In the genomic region with DNA sequence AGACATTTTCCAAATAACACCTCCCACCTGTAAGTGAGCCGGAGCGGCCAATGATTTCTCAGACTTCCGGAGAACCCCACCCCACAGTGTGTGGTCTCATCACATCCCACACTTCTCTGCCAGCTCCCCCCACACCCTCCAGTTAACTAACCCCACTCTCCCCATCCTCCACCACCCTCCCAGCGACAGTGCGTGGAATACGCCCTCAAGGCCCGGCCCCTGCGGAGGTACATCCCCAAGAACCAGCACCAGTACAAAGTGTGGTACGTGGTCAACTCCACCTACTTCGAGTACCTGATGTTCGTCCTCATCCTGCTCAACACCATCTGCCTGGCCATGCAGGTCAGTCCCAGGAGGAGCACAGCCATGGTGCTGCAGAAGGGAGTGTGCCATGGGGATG, we compare ENCODE assay signal across 25 cellular contexts.
"Had no signal": no experiment of that assay in that cellular context is flagged by ENCODE, and none has a peak within 500 bp of the region (broad histone marks: within the 10 kb centered on the region; RNA-seq: fewer than 3 reads in every experiment).

No MANE protein-coding gene starts in this region.

- H3K27ac ChIP-seq: pancreas, right atrium auricular region, right lobe of liver, skin epidermis, suprapubic skin, thoracic aorta, tibial artery, upper lobe of right lung had no signal

- H3K9me3 ChIP-seq: mucosa of descending colon, pancreas, right atrium auricular region, right lobe of liver, suprapubic skin, thoracic aorta, tibial artery, upper lobe of right lung had no signal

- H3K27me3 ChIP-seq: right atrium auricular region, right lobe of liver, suprapubic skin, tibial artery, upper lobe of right lung had no signal

- FAIRE-seq: keratinocyte, pancreas had no signal

- H3K4me3 ChIP-seq: lung, mucosa of descending colon, pancreas, right atrium auricular region, right lobe of liver, skin epidermis, suprapubic skin, thoracic aorta, tibial artery, upper lobe of right lung had no signal

- DNase-seq: head of caudate nucleus; hippocampal formation; kidney glomerular epithelial cell; left cardiac atrium; midbrain; mucosa of descending colon; naive thymus-derived CD4-positive, alpha-beta T cell; nucleus accumbens; pancreas; right lobe of liver; stimulated activated CD4-positive, alpha-beta T cell treated with anti-CD3 and anti-CD28 coated beads, Interleukin-12 subunit alpha, Interleukin-12 subunit beta, amount 100 ng/mL, for 4 hours; stimulated activated CD4-positive, alpha-beta T cell treated with anti-CD3 and anti-CD28 coated beads, Interleukin-15, amount 100 ng/mL, for 24 hours; stimulated activated CD4-positive, alpha-beta T cell treated with anti-CD3 and anti-CD28 coated beads, Interleukin-2, amount 100 ng/mL, for 24 hours; stimulated activated CD4-positive, alpha-beta T cell treated with anti-CD3 and anti-CD28 coated beads, Interleukin-4, amount 100 ng/mL, for 1 hour; stimulated activated naive B cell treated with anti-CD40 and anti-IgM and Interleukin-4, amounts not matched to agents 10 μg/mL and 1 μg/mL and 100 μg/mL, for 72 hours; stimulated activated naive CD8-positive, alpha-beta T cell treated with anti-CD3 and anti-CD28 coated beads, Interleukin-15, Interleukin-2, amounts not matched to agents 100 U/mL and 50 U/mL, for 24 hours; tibial artery; trophoblast cell; upper lobe of right lung had no signal

- H3K4me1 ChIP-seq: right atrium auricular region, right lobe of liver, upper lobe of right lung had no signal

- H3K36me3 ChIP-seq: pancreas, right lobe of liver had no signal
